ENCODE assay signal across 1 cellular context in genomic region chr3:131107637-131108433, GRCh38.
A peak's percentile ranks its signal among the peaks of the same experiment; 100 is the strongest.
TF ChIP-seq lines count a peak whose summit lies in the region.

No MANE protein-coding gene starts in this region.

TF ChIP-seq in HepG2, 621 proteins besides CTCF, POLR2A, EP300 and RAD21 (continued from another document):
- TF ChIP-seq ZNF557 (CRISPR knock-in tag; IDR thresholded peaks at IDR 0.05) (no peak), ZSCAN31 (CRISPR knock-in tag; IDR thresholded peaks at IDR 0.05; ENCODE audit: low read depth) (no peak), ZNF609 (CRISPR knock-in tag; IDR thresholded peaks at IDR 0.05; ENCODE audit: borderline replicate concordance) (0 out of 2 replicates have a peak, but pooled peaks have one; percentile 43), ARID5B (CRISPR knock-in tag; IDR thresholded peaks at IDR 0.05) (peak; percentile 80), KDM6A (CRISPR knock-in tag; IDR thresholded peaks at IDR 0.05; ENCODE audit: low read depth) (peak; percentile 41; the same call in 1 of the 2 replicates), TRIM24 (CRISPR knock-in tag; IDR thresholded peaks at IDR 0.05) (no peak), RFX5 (IDR thresholded peaks at IDR 0.05; ENCODE audit: low read depth, low read length) (no peak), ARID3A (IDR thresholded peaks at IDR 0.05; ENCODE audit: low read depth, low read length) (0 out of 2 replicates have a peak, but pooled peaks have one; percentile 0), ZBTB21 (CRISPR knock-in tag; IDR thresholded peaks at IDR 0.05) (no peak), SNAPC4 (CRISPR knock-in tag; IDR thresholded peaks at IDR 0.05) (no peak), DZIP1 (CRISPR knock-in tag; IDR thresholded peaks at IDR 0.05) (no peak), RARA (CRISPR knock-in tag; IDR thresholded peaks at IDR 0.05) (peak; percentile 58), THRA (CRISPR knock-in tag; IDR thresholded peaks at IDR 0.05; ENCODE audit: borderline replicate concordance) (no peak)
